In the genomic region with DNA sequence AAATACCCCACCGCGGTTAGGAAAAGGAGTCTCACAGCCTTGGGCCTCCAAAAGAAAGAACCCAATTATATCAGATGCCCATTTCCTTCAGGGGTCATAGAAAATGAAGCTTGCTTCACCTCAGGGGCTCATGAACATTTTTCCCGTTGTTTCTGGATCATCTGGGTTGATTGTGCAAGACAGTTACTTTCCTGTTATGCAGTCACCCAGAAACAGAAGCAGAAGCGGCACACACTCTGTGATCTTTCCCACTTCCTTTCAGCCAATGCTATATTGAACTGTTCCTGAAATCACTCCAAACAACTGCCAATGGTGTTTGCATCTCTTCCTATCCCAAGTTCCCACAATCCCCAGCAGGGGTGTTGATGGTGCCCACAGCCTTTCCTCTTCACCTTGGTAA, we compare ENCODE assay signal across 20 cellular contexts.
DNase-seq lines count a peak whose midpoint lies in the region; ATAC-seq and TF ChIP-seq lines count a peak whose summit lies in the region.
"Had no signal": no experiment of that assay in that cellular context is flagged by ENCODE, and none has a peak within 500 bp of the region (broad histone marks: within the 10 kb centered on the region; RNA-seq: fewer than 3 reads in every experiment).

No MANE protein-coding gene starts in this region.

- H3K27ac ChIP-seq in left lung: no peak overlapping the region
- H3K27ac ChIP-seq in Karpas-422 (ENCODE audit: low read length): no peak overlapping the region
- H3K27ac ChIP-seq: PC-9, SK-N-MC, spleen had no signal

- no peak overlapping the region for H3K9ac ChIP-seq in Karpas-422 (ENCODE audit: low read length)

- H3K4me1 ChIP-seq in left lung (peaks cover 0 to 6% of the 10 kb centered on the region in 2 donors), Karpas-422 (ENCODE audit: low read length) (no peaks in the 10 kb centered on the region)

- intact Hi-C loops in Right ventricle myocardium inferior (cut with DNase I) (no loop called here), cardiac septum (cut with DNase I) (no loop called here), left lung (cut with DNase I) (no loop called here)

- H3K9me3 ChIP-seq in left lung (no peaks in the 10 kb centered on the region), Karpas-422 (ENCODE audit: low read length) (no peaks in the 10 kb centered on the region)
- H3K9me3 ChIP-seq: spleen had no signal

- no peak overlapping the region for H3K4me3 ChIP-seq in cardiac fibroblast (replicated peaks in 1 of 2; ENCODE audit: low read depth in 2 of 2, low read length in 2 of 2)
- no peak overlapping the region for H3K4me3 ChIP-seq in left lung
- H3K4me3 ChIP-seq in Karpas-422 (ENCODE audit: low read length): no peak overlapping the region
- H3K4me3 ChIP-seq: PC-9, SK-N-MC, spleen had no signal

- ATAC-seq in Right ventricle myocardium inferior (peak; percentile 25), left lung (peak; percentile 45), GM19328 (IDR thresholded peaks at IDR 0.05; ENCODE audit: unreplicated experiment) (no peak), GM18519 (IDR thresholded peaks at IDR 0.05; ENCODE audit: low FRiP score, unreplicated experiment) (no peak)
- ATAC-seq: activated CD8-positive, alpha-beta T cell treated with anti-CD3 and anti-CD28 coated beads, Interleukin-2, amount 10 ng/mL, durations not matched to agents 7 days and 5 days; esophagus mucosa; WTC11 had no signal

- TF ChIP-seq CTCF in cardiac fibroblast (IDR thresholded peaks at IDR 0.05; ENCODE audit: low read depth, low read length) (no peak), left lung (IDR thresholded peaks at IDR 0.05) (no peak)

- no peak overlapping the region for H3K4me2 ChIP-seq in Karpas-422 (ENCODE audit: low read depth, low read length, poor library complexity, severe bottlenecking)
- H3K4me2 ChIP-seq: PC-9 had no signal

- H3K36me3 ChIP-seq in left lung (no peaks in the 10 kb centered on the region), Karpas-422 (ENCODE audit: insufficient read depth, low read length) (no peaks in the 10 kb centered on the region)
- H3K36me3 ChIP-seq: spleen had no signal

- no peaks in the 10 kb centered on the region for H4K20me1 ChIP-seq in Karpas-422 (ENCODE audit: insufficient read depth, low read depth, low read length)

- no peak overlapping the region for H2AFZ ChIP-seq in Karpas-422 (ENCODE audit: low read length)
- H2AFZ ChIP-seq: PC-9 had no signal

- H3K9me2 ChIP-seq in Karpas-422 (replicated peaks; ENCODE audit: insufficient read depth, low read length): no peaks in the 10 kb centered on the region

- H3K27me3 ChIP-seq in left lung: no peaks in the 10 kb centered on the region
- H3K27me3 ChIP-seq in Karpas-422 (ENCODE audit: low read length): no peaks in the 10 kb centered on the region

- no peaks in the 10 kb centered on the region for H3K79me2 ChIP-seq in Karpas-422 (ENCODE audit: low read length)

- DNase-seq in Right ventricle myocardium inferior (ENCODE audit: missing footprints) (no peak), cardiac septum (ENCODE audit: low spot score) (no peak), cardiac fibroblast (ENCODE audit: low read depth in 2 of 2) (peak; percentile 61 to 73), left lung (no peak), Karpas-422 (no peak)
- DNase-seq in stimulated activated CD4-positive, alpha-beta T cell treated with anti-CD3 and anti-CD28 coated beads, Interleukin-4, amount 100 ng/mL, for 24 hours: no peak
- DNase-seq: activated CD8-positive, alpha-beta T cell treated with anti-CD3 and anti-CD28 coated beads, Interleukin-2, amount 10 ng/mL, durations not matched to agents 7 days and 5 days; activated T-cell treated with anti-CD3 and anti-CD28 coated beads, Interleukin-2, amount 50 U/mL, for 1 hour; amniotic stem cell; EL; NCI-H187 treated with DMSO at 0.1 percent for 48 hours; NCI-H226; NCI-H774; PC-9; spleen had no signal

Comparison
In these comparisons a context has a peak if more than half of its experiments do, and no peak if none do; other contexts are left out.
1. ATAC-seq: peak in Right ventricle myocardium inferior (single experiment) and left lung (single experiment); none in GM19328 (single experiment) and GM18519 (single experiment).
2. DNase-seq: peak in cardiac fibroblast (2 of 2); none in Right ventricle myocardium inferior (single experiment), cardiac septum (single experiment), left lung (0 of 2), stimulated activated CD4-positive, alpha-beta T cell treated with anti-CD3 and anti-CD28 coated beads, Interleukin-4, amount 100 ng/mL, for 24 hours (single experiment) and Karpas-422 (single experiment).